In the genomic region with DNA sequence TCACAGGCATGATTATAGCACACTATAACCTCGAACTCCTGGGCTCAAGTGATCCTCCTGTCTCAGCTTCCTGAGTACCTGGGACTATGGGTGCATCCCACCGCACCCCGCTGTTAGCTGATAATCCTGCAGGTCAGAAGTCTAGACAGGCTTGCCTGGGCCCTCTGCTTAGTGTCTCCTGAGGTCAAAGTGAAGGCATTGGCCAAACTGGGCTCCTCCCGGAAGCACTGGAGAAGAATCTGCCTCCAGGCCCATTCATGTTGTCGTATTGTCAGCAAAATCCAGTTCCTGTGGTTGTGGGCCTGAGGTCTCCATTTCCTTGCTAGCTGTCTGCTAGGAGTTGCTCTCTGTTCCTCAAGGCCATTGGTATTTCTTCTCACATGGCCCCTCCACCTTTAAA, we compare ENCODE assay signal across 25 cellular contexts. TPM values are rescaled to one million over a fixed set of nuclear protein-coding genes. Genes with fewer than 3 reads are reported as not detected.
A peak's percentile ranks its signal among the peaks of the same experiment; 100 is the strongest.
DNase-seq lines count a peak whose midpoint lies in the region; ATAC-seq and TF ChIP-seq lines count a peak whose summit lies in the region.
"Had no signal": no experiment of that assay in that cellular context is flagged by ENCODE, and none has a peak within 500 bp of the region (broad histone marks: within the 10 kb centered on the region; RNA-seq: fewer than 3 reads in every experiment).

No MANE protein-coding gene starts in this region.

- dilution Hi-C loops in mammary epithelial cell (cut with HindIII; ENCODE audit: low sequenced_read_pairs): no loop called here

- no peak for ATAC-seq in upper lobe of left lung (ENCODE audit: low FRiP score in 2 of 2)
- ATAC-seq: body of pancreas had no signal

- H3K4me3 ChIP-seq in breast epithelium (no peak overlapping the region), mammary epithelial cell (replicated peaks in 1 of 3; ENCODE audit: insufficient read depth in 1 of 3, low read depth in 2 of 3, low read length in 3 of 3) (no peak overlapping the region), Loucy (ENCODE audit: low read length, poor library complexity, severe bottlenecking) (peak overlapping the region; percentile 5), spleen (no peak overlapping the region), upper lobe of left lung (no peak overlapping the region)
- H3K4me3 ChIP-seq: body of pancreas, prostate gland, SK-N-MC, skin epidermis had no signal

- H3K9ac ChIP-seq in mammary epithelial cell (ENCODE audit: insufficient read depth, low read length) (no peak overlapping the region), Loucy (ENCODE audit: low read depth, low read length, poor library complexity, severe bottlenecking) (no peak overlapping the region)

- no peaks in the 10 kb centered on the region for H3K9me3 ChIP-seq in breast epithelium
- H3K9me3 ChIP-seq in mammary epithelial cell (replicated peaks; ENCODE audit: insufficient read depth, low read length): no peaks in the 10 kb centered on the region
- no peaks in the 10 kb centered on the region for H3K9me3 ChIP-seq in Loucy (ENCODE audit: insufficient read depth, low read depth, low read length)
- H3K9me3 ChIP-seq in spleen: no peaks in the 10 kb centered on the region
- no peaks in the 10 kb centered on the region for H3K9me3 ChIP-seq in upper lobe of left lung
- H3K9me3 ChIP-seq: body of pancreas, neutrophil, prostate gland had no signal

- no TSS peak for BruUV-seq in mammary epithelial cell (replicated peaks; lab: Mats Ljungman, UMichigan)

- H3K27ac ChIP-seq in breast epithelium: peak overlapping the region; percentile 19 to 41
- no peak overlapping the region for H3K27ac ChIP-seq in mammary epithelial cell (ENCODE audit: insufficient read depth, low read depth, low read length)
- H3K27ac ChIP-seq in spleen: peak overlapping the region in 2 of 8 donors; percentile 13 to 50
- no peak overlapping the region for H3K27ac ChIP-seq in upper lobe of left lung
- H3K27ac ChIP-seq: body of pancreas, C4-2B, HL-60, neutrophil, prostate gland, SK-N-MC, skin epidermis had no signal

- no peaks in the 10 kb centered on the region for H3K9me2 ChIP-seq in Loucy (replicated peaks; ENCODE audit: low read depth, low read length)

- no peak for TF ChIP-seq POLR2A in breast epithelium (IDR thresholded peaks at IDR 0.05)
- no peak for TF ChIP-seq POLR2A in spleen (IDR thresholded peaks at IDR 0.05)
- no peak for TF ChIP-seq POLR2A in upper lobe of left lung (IDR thresholded peaks at IDR 0.05)

- no peak for TF ChIP-seq CTCF in breast epithelium (IDR thresholded peaks at IDR 0.05)
- no peak for TF ChIP-seq CTCF in mammary epithelial cell (conservative IDR thresholded peaks at IDR 0.05 in 1 of 2, IDR thresholded peaks at IDR 0.05 in 1 of 2; ENCODE audit: extremely low read depth in 1 of 2, insufficient read depth in 1 of 2, low read depth in 1 of 2, low read length in 2 of 2)
- no peak for TF ChIP-seq CTCF in Loucy (conservative IDR thresholded peaks at IDR 0.05; ENCODE audit: low read length)
- TF ChIP-seq CTCF in spleen (IDR thresholded peaks at IDR 0.05 in 8 of 11, conservative IDR thresholded peaks at IDR 0.05 in 3 of 11): no peak
- TF ChIP-seq CTCF in upper lobe of left lung (IDR thresholded peaks at IDR 0.05): no peak

- WGBS in mammary epithelial cell (ENCODE audit: low coverage, missing lambda C conversion rate): 74% methylated on average over 5 of the region's 5 CpGs
- WGBS in spleen, 5 donors: 73 to 84% (median 79%) methylated on average over 5 of the region's 5 CpGs
- 88 to 90% methylated on average over 5 of the region's 5 CpGs for WGBS in upper lobe of left lung, 2 donors

- H3K27me3 ChIP-seq in breast epithelium: no peaks in the 10 kb centered on the region
- no peaks in the 10 kb centered on the region for H3K27me3 ChIP-seq in mammary epithelial cell (ENCODE audit: insufficient read depth, low read length)
- no peaks in the 10 kb centered on the region for H3K27me3 ChIP-seq in Loucy (ENCODE audit: insufficient read depth, low read length, poor library complexity, severe bottlenecking)
- H3K27me3 ChIP-seq in spleen (replicated peaks in 1 of 7): no peaks in the 10 kb centered on the region
- no peaks in the 10 kb centered on the region for H3K27me3 ChIP-seq in upper lobe of left lung
- H3K27me3 ChIP-seq: body of pancreas, neutrophil had no signal

- in situ Hi-C loops in mammary epithelial cell (cut with MboI; ENCODE audit: low sequenced_read_pairs in 2 of 2): no loop called here

- H3K36me3 ChIP-seq in breast epithelium (no peaks in the 10 kb centered on the region), mammary epithelial cell (ENCODE audit: insufficient read depth, low read length) (peaks cover 25% of the 10 kb centered on the region), Loucy (ENCODE audit: insufficient read depth, low read length) (peaks cover 58% of the 10 kb centered on the region), spleen (peaks cover 0 to 85% (median 31%) of the 10 kb centered on the region in 6 donors), upper lobe of left lung (peaks cover 0 to 59% (median 26%) of the 10 kb centered on the region in 4 donors)
- H3K36me3 ChIP-seq: prostate gland had no signal

- CTCF ChIA-PET in mammary epithelial cell (lab: Charles Lee; ENCODE audit: low non-redundant PET): no interaction called here

- H4K20me1 ChIP-seq in mammary epithelial cell (ENCODE audit: insufficient read depth, low read length): no peaks in the 10 kb centered on the region
- peaks cover 63% of the 10 kb centered on the region for H4K20me1 ChIP-seq in Loucy (ENCODE audit: insufficient read depth, low read length, poor library complexity, severe bottlenecking)

- H2AFZ ChIP-seq in mammary epithelial cell (ENCODE audit: low read depth, low read length) (no peak overlapping the region), Loucy (ENCODE audit: low read length) (no peak overlapping the region)

- intact Hi-C loops in breast epithelium (cut with DNase I; ENCODE audit: low total_unique reads) (no loop called here), mammary epithelial cell (cut with micrococcal nuclease) (no loop called here), spleen (cut with DNase I; ENCODE audit: low total_unique reads) (no loop called here)

- H3K79me2 ChIP-seq in mammary epithelial cell (ENCODE audit: insufficient read depth, low read length) (peaks cover 92% of the 10 kb centered on the region), Loucy (ENCODE audit: insufficient read depth, low read length) (peaks cover 92% of the 10 kb centered on the region)

- no peaks in the 10 kb centered on the region for H3F3A ChIP-seq in Loucy (ENCODE audit: low read depth)

- H3K4me1 ChIP-seq in breast epithelium (peaks cover 0 to 5% of the 10 kb centered on the region in 2 donors), mammary epithelial cell (ENCODE audit: insufficient read depth, low read length) (peaks cover 8% of the 10 kb centered on the region), Loucy (ENCODE audit: insufficient read depth, low read length, poor library complexity, severe bottlenecking) (peaks cover 42% of the 10 kb centered on the region), spleen (peaks cover 20 to 95% (median 57%) of the 10 kb centered on the region in 6 donors), upper lobe of left lung (peaks cover 22 to 24% (median 23%) of the 10 kb centered on the region in 4 donors)

- DNase-seq in breast epithelium (ENCODE audit: low spot score in 2 of 2) (peak in 1 of 2 donors; percentile 28), mammary epithelial cell (no peak), foreskin melanocyte (peak; percentile 38), spleen (peak; percentile 69), AG08396 (ENCODE audit: low spot score) (no peak), upper lobe of left lung (no peak)
- DNase-seq: activated CD4-positive, alpha-beta T cell treated with anti-CD3 and anti-CD28 coated beads, Interleukin-2, amount 10 ng/mL, durations not matched to agents 24 days and 14 days; activated gamma-delta T cell treated with Interleukin-2 at 50 U/mL for 16 hours; activated T-cell treated with anti-CD3 and anti-CD28 coated beads for 4 hours; EL; HCEC 1CT; NCI-H1092; NCI-H1930; NCI-H226; NCI-H748 treated with DMSO at 0.1 percent for 48 hours; stimulated activated CD4-positive, alpha-beta T cell treated with anti-CD3 and anti-CD28 coated beads, Interleukin-1b, Interleukin-23, amount 100 ng/mL, for 48 hours; T-helper 2 cell had no signal

- no peak for TF ChIP-seq EP300 in upper lobe of left lung (IDR thresholded peaks at IDR 0.05)

- no peak overlapping the region for H3K4me2 ChIP-seq in mammary epithelial cell (ENCODE audit: insufficient read depth, low read depth, low read length)
- peak overlapping the region; percentile 40 for H3K4me2 ChIP-seq in Loucy (ENCODE audit: low read depth, low read length, poor library complexity, severe bottlenecking)

RNA-seq across cellular contexts. Expression of gene MROH8, which starts 6.3 kb away (rescaled TPM):
- total RNA-seq in breast epithelium (1 to 10 TPM; 2.0 to 8.3 (median 2.8) TPM), mammary epithelial cell (1 to 10 TPM in 1 of 2 donors, under 1 TPM in 1; 0.67 to 1.3 TPM), spleen (1 to 10 TPM in 6 of 7 donors, under 1 TPM in 1; 0.97 to 4.0 (median 3.3) TPM), upper lobe of left lung (1 to 10 TPM; 1.1 to 5.9 (median 2.2) TPM)
- polyA plus RNA-seq in mammary epithelial cell (0.60 TPM), spleen (1 to 10 TPM; 1.0 to 3.4 (median 2.3) TPM)
- polyA minus RNA-seq in mammary epithelial cell: not detected

RNA-seq across cellular contexts. Expression of gene RPN2, which starts 6.6 kb away (rescaled TPM):
- total RNA-seq in breast epithelium: 100 to 1,000 TPM; 108 to 161 (median 154) TPM
- total RNA-seq in mammary epithelial cell: 100 to 1,000 TPM; 157 to 181 TPM
- 342 TPM for polyA plus RNA-seq in mammary epithelial cell
- polyA minus RNA-seq in mammary epithelial cell: 124 TPM
- 100 to 1,000 TPM; 118 to 161 (median 131) TPM for total RNA-seq in spleen
- 10 to 100 TPM; 45.7 to 56.1 (median 53.4) TPM for polyA plus RNA-seq in spleen
- total RNA-seq in upper lobe of left lung: 100 to 1,000 TPM in 4 of 6 donors, 10 to 100 TPM in 2; 55.5 to 193 (median 143) TPM

Comparison
In these comparisons a context has a peak if more than half of its experiments do, and no peak if none do; other contexts are left out.
1. H3K27ac ChIP-seq: peak in breast epithelium (2 of 2); none in mammary epithelial cell (single experiment) and upper lobe of left lung (0 of 4).
2. DNase-seq: peak in foreskin melanocyte (single experiment) and spleen (single experiment); none in mammary epithelial cell (single experiment), AG08396 (single experiment) and upper lobe of left lung (0 of 2).